ENCODE assay signal across 2 cellular contexts in the genomic region with DNA sequence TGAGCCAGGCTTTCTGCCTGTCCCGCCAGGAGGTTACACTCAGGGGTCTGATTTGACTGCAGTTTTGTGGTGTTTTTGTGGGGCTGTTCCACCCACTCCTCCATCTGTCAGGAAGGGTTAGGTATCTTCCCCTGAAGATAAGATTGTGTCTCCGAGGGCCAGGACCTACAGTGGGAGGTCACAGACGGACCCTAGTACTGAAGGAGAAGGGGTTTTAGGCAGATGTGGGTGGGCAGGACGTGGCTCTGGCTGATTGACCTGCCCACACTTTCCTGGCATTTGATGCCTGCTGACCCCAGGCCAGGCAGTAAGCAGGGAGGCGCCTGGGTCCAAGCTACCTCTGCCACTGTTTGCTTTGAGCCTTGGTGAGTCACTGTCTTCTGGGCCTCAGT.
TF ChIP-seq lines count a peak whose summit lies in the region.

No MANE protein-coding gene starts in this region.

TF ChIP-seq in IMR-90, 13 proteins besides CTCF, POLR2A, EP300 and RAD21:
- TF ChIP-seq, protein P1, sequence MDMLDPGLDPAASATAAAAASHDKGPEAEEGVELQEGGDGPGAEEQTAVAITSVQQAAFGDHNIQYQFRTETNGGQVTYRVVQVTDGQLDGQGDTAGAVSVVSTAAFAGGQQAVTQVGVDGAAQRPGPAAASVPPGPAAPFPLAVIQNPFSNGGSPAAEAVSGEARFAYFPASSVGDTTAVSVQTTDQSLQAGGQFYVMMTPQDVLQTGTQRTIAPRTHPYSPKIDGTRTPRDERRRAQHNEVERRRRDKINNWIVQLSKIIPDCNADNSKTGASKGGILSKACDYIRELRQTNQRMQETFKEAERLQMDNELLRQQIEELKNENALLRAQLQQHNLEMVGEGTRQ (IDR thresholded peaks at IDR 0.05; ENCODE audit: low read depth, low read length) = no peak
- TF ChIP-seq NFE2L2 (IDR thresholded peaks at IDR 0.05; ENCODE audit: low read depth, low read length) (no peak), BHLHE40 (IDR thresholded peaks at IDR 0.05; ENCODE audit: low read depth, low read length) (no peak), CHD1 (IDR thresholded peaks at IDR 0.05; ENCODE audit: low read depth, low read length) (no peak), SMC3 (IDR thresholded peaks at IDR 0.05; ENCODE audit: low read depth, low read length) (no peak), RCOR1 (IDR thresholded peaks at IDR 0.05; ENCODE audit: insufficient replicate concordance, low read length) (no peak), CEBPB (IDR thresholded peaks at IDR 0.05; ENCODE audit: low read depth, low read length) (no peak), MAZ (IDR thresholded peaks at IDR 0.05; ENCODE audit: borderline replicate concordance, low read depth, low read length) (no peak), FOS (IDR thresholded peaks at IDR 0.05; ENCODE audit: low read depth, low read length) (no peak)
- TF ChIP-seq, protein P2, sequence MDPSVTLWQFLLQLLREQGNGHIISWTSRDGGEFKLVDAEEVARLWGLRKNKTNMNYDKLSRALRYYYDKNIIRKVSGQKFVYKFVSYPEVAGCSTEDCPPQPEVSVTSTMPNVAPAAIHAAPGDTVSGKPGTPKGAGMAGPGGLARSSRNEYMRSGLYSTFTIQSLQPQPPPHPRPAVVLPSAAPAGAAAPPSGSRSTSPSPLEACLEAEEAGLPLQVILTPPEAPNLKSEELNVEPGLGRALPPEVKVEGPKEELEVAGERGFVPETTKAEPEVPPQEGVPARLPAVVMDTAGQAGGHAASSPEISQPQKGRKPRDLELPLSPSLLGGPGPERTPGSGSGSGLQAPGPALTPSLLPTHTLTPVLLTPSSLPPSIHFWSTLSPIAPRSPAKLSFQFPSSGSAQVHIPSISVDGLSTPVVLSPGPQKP (IDR thresholded peaks at IDR 0.05; ENCODE audit: borderline replicate concordance, low read depth, low read length) = no peak

TF ChIP-seq in GM12878, 131 proteins besides CTCF, POLR2A, EP300 and RAD21:
- TF ChIP-seq DPF2 (IDR thresholded peaks at IDR 0.05) (0 out of 2 replicates have a peak, but pooled peaks have one; percentile 3), RB1 (IDR thresholded peaks at IDR 0.05; ENCODE audit: borderline replicate concordance) (no peak), YBX1 (IDR thresholded peaks at IDR 0.05) (no peak), PML (IDR thresholded peaks at IDR 0.05; ENCODE audit: low read length) (no peak), CHD2 (IDR thresholded peaks at IDR 0.05; ENCODE audit: borderline replicate concordance, low read depth, low read length) (no peak), FOS (IDR thresholded peaks at IDR 0.05; ENCODE audit: borderline replicate concordance, extremely low read depth, insufficient read length) (no peak), ESRRA (IDR thresholded peaks at IDR 0.05; ENCODE audit: low read length) (no peak), LARP7 (IDR thresholded peaks at IDR 0.05) (no peak), TCF3 (IDR thresholded peaks at IDR 0.05; ENCODE audit: borderline replicate concordance, insufficient read depth, low read depth, low read length) (no peak), TARDBP (IDR thresholded peaks at IDR 0.05; ENCODE audit: borderline replicate concordance) (no peak), KAT2A (conservative IDR thresholded peaks at IDR 0.05; ENCODE audit: control insufficient read depth, low read depth, low read length) (no peak), NR2F1 (conservative IDR thresholded peaks at IDR 0.05) (no peak), CBFB (IDR thresholded peaks at IDR 0.05; ENCODE audit: low read depth) (0 out of 2 replicates have a peak, but pooled peaks have one; percentile 34), NBN (IDR thresholded peaks at IDR 0.05) (no peak), REST (IDR thresholded peaks at IDR 0.05; ENCODE audit: low read depth, low read length) (no peak), PKNOX1 (IDR thresholded peaks at IDR 0.05) (no peak), SMC3 (IDR thresholded peaks at IDR 0.05; ENCODE audit: borderline replicate concordance, low read length) (no peak), BMI1 (IDR thresholded peaks at IDR 0.05; ENCODE audit: borderline replicate concordance) (no peak), ASH2L (IDR thresholded peaks at IDR 0.05; ENCODE audit: borderline replicate concordance, low read depth) (no peak), RELB (IDR thresholded peaks at IDR 0.05; ENCODE audit: low read depth) (peak; percentile 0; the same call in 1 of the 2 replicates), ZNF217 (IDR thresholded peaks at IDR 0.05) (no peak), JUNB (IDR thresholded peaks at IDR 0.05) (no peak), IKZF2 (IDR thresholded peaks at IDR 0.05) (0 out of 4 replicates have a peak, but pooled peaks of 1 of the 2 experiments have one; percentile 1)
- TF ChIP-seq, protein P3, sequence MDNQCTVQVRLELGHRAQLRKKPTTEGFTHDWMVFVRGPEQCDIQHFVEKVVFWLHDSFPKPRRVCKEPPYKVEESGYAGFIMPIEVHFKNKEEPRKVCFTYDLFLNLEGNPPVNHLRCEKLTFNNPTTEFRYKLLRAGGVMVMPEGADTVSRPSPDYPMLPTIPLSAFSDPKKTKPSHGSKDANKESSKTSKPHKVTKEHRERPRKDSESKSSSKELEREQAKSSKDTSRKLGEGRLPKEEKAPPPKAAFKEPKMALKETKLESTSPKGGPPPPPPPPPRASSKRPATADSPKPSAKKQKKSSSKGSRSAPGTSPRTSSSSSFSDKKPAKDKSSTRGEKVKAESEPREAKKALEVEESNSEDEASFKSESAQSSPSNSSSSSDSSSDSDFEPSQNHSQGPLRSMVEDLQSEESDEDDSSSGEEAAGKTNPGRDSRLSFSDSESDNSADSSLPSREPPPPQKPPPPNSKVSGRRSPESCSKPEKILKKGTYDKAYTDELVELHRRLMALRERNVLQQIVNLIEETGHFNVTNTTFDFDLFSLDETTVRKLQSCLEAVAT (IDR thresholded peaks at IDR 0.05) = no peak
- TF ChIP-seq, protein P4, sequence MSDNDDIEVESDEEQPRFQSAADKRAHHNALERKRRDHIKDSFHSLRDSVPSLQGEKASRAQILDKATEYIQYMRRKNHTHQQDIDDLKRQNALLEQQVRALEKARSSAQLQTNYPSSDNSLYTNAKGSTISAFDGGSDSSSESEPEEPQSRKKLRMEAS (IDR thresholded peaks at IDR 0.05; ENCODE audit: low read depth, low read length) = no peak
- TF ChIP-seq, protein P5, sequence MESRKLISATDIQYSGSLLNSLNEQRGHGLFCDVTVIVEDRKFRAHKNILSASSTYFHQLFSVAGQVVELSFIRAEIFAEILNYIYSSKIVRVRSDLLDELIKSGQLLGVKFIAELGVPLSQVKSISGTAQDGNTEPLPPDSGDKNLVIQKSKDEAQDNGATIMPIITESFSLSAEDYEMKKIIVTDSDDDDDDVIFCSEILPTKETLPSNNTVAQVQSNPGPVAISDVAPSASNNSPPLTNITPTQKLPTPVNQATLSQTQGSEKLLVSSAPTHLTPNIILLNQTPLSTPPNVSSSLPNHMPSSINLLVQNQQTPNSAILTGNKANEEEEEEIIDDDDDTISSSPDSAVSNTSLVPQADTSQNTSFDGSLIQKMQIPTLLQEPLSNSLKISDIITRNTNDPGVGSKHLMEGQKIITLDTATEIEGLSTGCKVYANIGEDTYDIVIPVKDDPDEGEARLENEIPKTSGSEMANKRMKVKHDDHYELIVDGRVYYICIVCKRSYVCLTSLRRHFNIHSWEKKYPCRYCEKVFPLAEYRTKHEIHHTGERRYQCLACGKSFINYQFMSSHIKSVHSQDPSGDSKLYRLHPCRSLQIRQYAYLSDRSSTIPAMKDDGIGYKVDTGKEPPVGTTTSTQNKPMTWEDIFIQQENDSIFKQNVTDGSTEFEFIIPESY (IDR thresholded peaks at IDR 0.05) = no peak
